ENCODE assay signal across 8 cellular contexts in genomic region chr1:178543291-178543609, GRCh38. TPM values are rescaled to one million over a fixed set of nuclear protein-coding genes. Genes with fewer than 3 reads are reported as not detected.
DNase-seq lines count a peak whose midpoint lies in the region; ATAC-seq, FAIRE-seq and TF ChIP-seq lines count a peak whose summit lies in the region.

No MANE protein-coding gene starts in this region.

- no peak overlapping the region for H2BK120ac ChIP-seq in H9 (ENCODE audit: low read depth, low read length, poor library complexity, severe bottlenecking)

- no peak overlapping the region for H4K5ac ChIP-seq in H9 (ENCODE audit: insufficient read length, low read depth, low read length)

- POLR2A ChIA-PET in naive thymus-derived CD8-positive, alpha-beta T cell (lab: Charles Lee) = interaction anchor here (0.8 to 1.5 kb wide), 2 partner anchors 182 to 211 kb away, joined by 3 to 5 read pairs; partner anchors contain the start of gene RALGPS2

- no peak overlapping the region for H2BK20ac ChIP-seq in H9 (ENCODE audit: low read depth, low read length, poor library complexity, severe bottlenecking)

- H3K4me2 ChIP-seq in H9 (ENCODE audit: insufficient read depth, insufficient read length, low read length) = peak overlapping the region; percentile 47

- H2BK5ac ChIP-seq in H9 (ENCODE audit: insufficient read length, low read length) = no peak overlapping the region

- no peak overlapping the region for H4K91ac ChIP-seq in H9 (ENCODE audit: insufficient read length, low read depth, low read length)

- peak overlapping the region; percentile 80 to 97 (median 83); a peak in 5 of 7 replicates for H3K27ac Mint-ChIP-seq in H9
- H3K27ac Mint-ChIP-seq in naive thymus-derived CD8-positive, alpha-beta T cell = peak overlapping the region in 9 of 10 donors; percentile 34 to 86 (median 73)

- H3K23me2 ChIP-seq in H9 (ENCODE audit: insufficient read length, low read depth, low read length, poor library complexity, severe bottlenecking) = peaks cover 10% of the 10 kb centered on the region

- no peaks in the 10 kb centered on the region for H3K9me3 Mint-ChIP-seq in H9
- no peaks in the 10 kb centered on the region for H3K9me3 Mint-ChIP-seq in naive thymus-derived CD8-positive, alpha-beta T cell

- FAIRE-seq in GM12891 (lab: Jason Lieb, UNC) = no peak

- H2BK15ac ChIP-seq in H9 (ENCODE audit: low read depth, low read length) = no peak overlapping the region

- no peak overlapping the region for H2AFZ ChIP-seq in H9 (ENCODE audit: low read length)

- no peaks in the 10 kb centered on the region for H3K27me3 Mint-ChIP-seq in H9 (ENCODE audit: low read depth)
- no peaks in the 10 kb centered on the region for H3K27me3 Mint-ChIP-seq in naive thymus-derived CD8-positive, alpha-beta T cell

- H3K9ac ChIP-seq in H9 (ENCODE audit: extremely low read depth, insufficient read length, low read length) = peak overlapping the region; percentile 24

- H3K18ac ChIP-seq in H9 (ENCODE audit: insufficient read length, low read depth, low read length) = no peak overlapping the region

- intact Hi-C loops in dorsolateral prefrontal cortex (cut with DNase I) = loop anchor here (2.0 to 10.0 kb wide), 3 partner anchors 182 to 459 kb away; partner anchors contain the start of gene RALGPS2 (in 1 of the 2)

- no peaks in the 10 kb centered on the region for H3K79me1 ChIP-seq in H9 (ENCODE audit: insufficient read depth, low read depth, low read length, poor library complexity, severe bottlenecking)

- no peak overlapping the region for H2BK12ac ChIP-seq in H9 (ENCODE audit: insufficient read length, low read depth, low read length)

- TF ChIP-seq POLR2A in NB4 (IDR thresholded peaks at IDR 0.05; ENCODE audit: extremely low read depth, insufficient read length) (no peak), GM12891 (IDR thresholded peaks at IDR 0.05; ENCODE audit: low read depth, low read length) (no peak)

- no peaks in the 10 kb centered on the region for H3K79me2 ChIP-seq in H9 (ENCODE audit: insufficient read depth, low read length)

- peak overlapping the region; percentile 89 to 91 for H3K4me3 Mint-ChIP-seq in H9
- peak overlapping the region; percentile 84 to 96 (median 92) for H3K4me3 Mint-ChIP-seq in naive thymus-derived CD8-positive, alpha-beta T cell

- no peak overlapping the region for H3K23ac ChIP-seq in H9 (ENCODE audit: insufficient read length, low read depth, low read length)

- no peak overlapping the region for H3T11ph ChIP-seq in H9 (ENCODE audit: low read length)

- H3K4me1 Mint-ChIP-seq in H9 = peaks cover 11 to 16% of the 10 kb centered on the region in 2 experiments
- peaks cover 5 to 35% (median 17%) of the 10 kb centered on the region in 4 donors for H3K4me1 Mint-ChIP-seq in naive thymus-derived CD8-positive, alpha-beta T cell

- no peaks in the 10 kb centered on the region for H3K9me3 ChIP-seq in H9 (ENCODE audit: control insufficient read depth, low read depth, low read length)

- no peaks in the 10 kb centered on the region; the same call in 1 of the 2 replicates for H3K4me1 ChIP-seq in H9 (ENCODE audit: insufficient read depth, low read length)

- DNase-seq in NCI-H146 (lab: John Stamatoyannopoulos, UW) = peak; percentile 75
- DNase-seq in NCI-H146 treated with DMSO at 0.1 percent for 48 hours (lab: John Stamatoyannopoulos, UW; ENCODE audit: unreplicated experiment) = no peak
- no peak for DNase-seq in H9
- DNase-seq in NB4 (ENCODE audit: low read depth) = no peak
- DNase-seq in dorsolateral prefrontal cortex = no peak
- DNase-seq in naive thymus-derived CD8-positive, alpha-beta T cell = peak in 3 of 10 donors; percentile 6 to 18 (median 10)
- no peak for DNase-seq in GM12891 (ENCODE audit: insufficient read length, low spot score)
- no peak for DNase-seq in COLO668 (lab: John Stamatoyannopoulos, UW; ENCODE audit: unreplicated experiment)

- H3K4ac ChIP-seq in H9 (ENCODE audit: low read depth, low read length) = no peak overlapping the region

- no peak overlapping the region for H4K8ac ChIP-seq in H9 (replicated peaks; ENCODE audit: insufficient read length, low read depth, low read length)

- H3K14ac ChIP-seq in H9 (ENCODE audit: insufficient read depth, low read length) = no peak overlapping the region

- peaks cover 0 to 15% (median 10%) of the 10 kb centered on the region in 3 experiments; a peak in 5 of 7 replicates for H3K36me3 Mint-ChIP-seq in H9 (ENCODE audit: insufficient read depth in 1 of 3, low read depth in 3 of 3)
- peaks cover 0 to 2% (median 0%) of the 10 kb centered on the region in 3 donors for H3K36me3 Mint-ChIP-seq in naive thymus-derived CD8-positive, alpha-beta T cell

- H4K20me1 ChIP-seq in H9 (ENCODE audit: control insufficient read depth, insufficient read depth, insufficient read length) = no peaks in the 10 kb centered on the region

- H3K4me3 ChIP-seq in NB4 (ENCODE audit: low read depth, low read length) (peak overlapping the region; percentile 55), dorsolateral prefrontal cortex (peak overlapping the region; percentile 55 to 94 (median 82))

- peak in 1 of 2 donors; percentile 9 for ATAC-seq in naive thymus-derived CD8-positive, alpha-beta T cell

- H3K56ac ChIP-seq in H9 (ENCODE audit: insufficient read length, low read depth, low read length) = no peak overlapping the region

- H3K27ac ChIP-seq in H9 (ENCODE audit: insufficient read length, low read depth, low read length) (no peak overlapping the region), dorsolateral prefrontal cortex (peak overlapping the region in 45 of 59 donors; percentile 13 to 92 (median 79))

- no peak overlapping the region for H2AK5ac ChIP-seq in H9 (ENCODE audit: insufficient read length, low read length)

- WGBS in H9 (ENCODE audit: extremely low coverage, insufficient read length, low lambda C conversion rate) = no CpG with 5 or more reads among the region's 10 CpGs

- H3K27me3 ChIP-seq in H9 (ENCODE audit: insufficient read depth, low read length) (no peaks in the 10 kb centered on the region), dorsolateral prefrontal cortex (no peaks in the 10 kb centered on the region)

- no peak for TF ChIP-seq CTCF in H9 (conservative IDR thresholded peaks at IDR 0.05)
- no peak for TF ChIP-seq CTCF in NB4 (IDR thresholded peaks at IDR 0.05; ENCODE audit: low read depth, low read length)
- TF ChIP-seq CTCF in dorsolateral prefrontal cortex (IDR thresholded peaks at IDR 0.05 in 54 of 56, conservative IDR thresholded peaks at IDR 0.05 in 2 of 56; ENCODE audit: low read depth in 1 of 56, partially characterized antibody in 56 of 56) = no peak

TF ChIP-seq in GM12891, 5 proteins besides CTCF, POLR2A, EP300 and RAD21:
- no peak for TF ChIP-seq POU2F2 (IDR thresholded peaks at IDR 0.05; ENCODE audit: low read depth, low read length)
- no peak for TF ChIP-seq PAX5 (IDR thresholded peaks at IDR 0.05; ENCODE audit: insufficient read depth, low read length, severe bottlenecking)
- TF ChIP-seq POLR2AphosphoS5 (IDR thresholded peaks at IDR 0.05; ENCODE audit: low read depth, low read length) = no peak
- no peak for TF ChIP-seq TAF1 (IDR thresholded peaks at IDR 0.05; ENCODE audit: low read depth, low read length)
- TF ChIP-seq SPI1 (IDR thresholded peaks at IDR 0.05; ENCODE audit: low read depth, low read length) = no peak

RNA-seq across cellular contexts. Expression of gene TEX35, which starts 30.3 kb away (rescaled TPM):
- not detected in 2 replicates for total RNA-seq in H9 (2021)
- total RNA-seq in dorsolateral prefrontal cortex = under 1 TPM in 5 of 120 experiments, not detected in 115; 0.11 to 0.63 (median 0.36) TPM
- not detected for total RNA-seq in naive thymus-derived CD8-positive, alpha-beta T cell
- polyA plus RNA-seq in naive thymus-derived CD8-positive, alpha-beta T cell = not detected
- polyA plus RNA-seq in GM12891 (2012; ENCODE audit: low read depth, missing spikeins) = not detected

RNA-seq across cellular contexts. Expression of gene CLEC20A, which starts 46.5 kb away (rescaled TPM):
- not detected in 2 replicates for total RNA-seq in H9 (2021)
- total RNA-seq in dorsolateral prefrontal cortex = under 1 TPM in 6 of 120 experiments, not detected in 114; 0.48 to 0.94 (median 0.50) TPM
- total RNA-seq in naive thymus-derived CD8-positive, alpha-beta T cell = under 1 TPM in 1 of 2 experiments, not detected in 1; 0.47 TPM
- polyA plus RNA-seq in naive thymus-derived CD8-positive, alpha-beta T cell = not detected
- not detected for polyA plus RNA-seq in GM12891 (2012; ENCODE audit: low read depth, missing spikeins)
